In genomic region chr1:160961419-160961818, GRCh38 we compare ENCODE assay signal across 1 cellular context.
TF ChIP-seq lines count a peak whose summit lies in the region.

No MANE protein-coding gene starts in this region.

TF ChIP-seq in GM23338, 12 proteins besides CTCF, POLR2A, EP300 and RAD21 (continued from another document):
- TF ChIP-seq ZNF462 (CRISPR knock-in tag; IDR thresholded peaks at IDR 0.05) (no peak), STAT1 (IDR thresholded peaks at IDR 0.05; ENCODE audit: unreplicated experiment) (no peak), EZH2 (IDR thresholded peaks at IDR 0.05; ENCODE audit: low read depth, unreplicated experiment) (no peak), NANOG (IDR thresholded peaks at IDR 0.05; ENCODE audit: borderline replicate concordance) (no peak), REST (IDR thresholded peaks at IDR 0.05; ENCODE audit: unreplicated experiment) (no peak), JUNB (IDR thresholded peaks at IDR 0.05; ENCODE audit: unreplicated experiment) (no peak)
